Comparison of ENCODE assay signal across 8 cellular contexts in genomic region chr1:111515291-111516007, GRCh38. TPM values are rescaled to one million over a fixed set of nuclear protein-coding genes. Genes with fewer than 3 reads are reported as not detected.
A peak's percentile ranks its signal among the peaks of the same experiment; 100 is the strongest.
DNase-seq lines count a peak whose midpoint lies in the region; ATAC-seq and TF ChIP-seq lines count a peak whose summit lies in the region.

No MANE protein-coding gene starts in this region.

- H3K79me2 ChIP-seq in ACC112 (ENCODE audit: control insufficient read depth, insufficient read depth, low read length, unreplicated experiment), result no peaks in the 10 kb centered on the region

- H3K4me1 ChIP-seq in ACC112 (ENCODE audit: control insufficient read depth, insufficient read depth, low read length, unreplicated experiment), result peaks cover 4% of the 10 kb centered on the region

- ATAC-seq in GM19463 (IDR thresholded peaks at IDR 0.05; ENCODE audit: unreplicated experiment) (peak; percentile 30), esophagus mucosa (peak; percentile 60), omental fat pad (ENCODE audit: low FRiP score) (peak; percentile 66)

- H2AFZ ChIP-seq in ACC112 (ENCODE audit: low read length, unreplicated experiment), result peak overlapping the region; percentile 57

- no peak overlapping the region for H3K27ac ChIP-seq in ACC112 (ENCODE audit: low read depth, low read length)

- H3K4me3 ChIP-seq in ACC112 (ENCODE audit: low read depth, low read length), result peak overlapping the region; percentile 71

- no peaks in the 10 kb centered on the region for H3K27me3 ChIP-seq in ACC112 (ENCODE audit: insufficient read depth, low read length)

- DNase-seq in UCSD-AML1 (lab: John Stamatoyannopoulos, UW; ENCODE audit: unreplicated experiment) (peak; percentile 75), omental fat pad (ENCODE audit: low spot score) (peak; percentile 44), COLO668 (lab: John Stamatoyannopoulos, UW; ENCODE audit: unreplicated experiment) (no peak), NCI-H2029 (lab: John Stamatoyannopoulos, UW) (no peak), H4 (ENCODE audit: low spot score) (no peak)

- no peak for TF ChIP-seq CTCF in omental fat pad (IDR thresholded peaks at IDR 0.05)

- H3K36me3 ChIP-seq in ACC112 (ENCODE audit: insufficient read depth, low read length), result no peaks in the 10 kb centered on the region

RNA-seq across cellular contexts. Expression of gene ADORA3, which starts 12.0 kb away (rescaled TPM):
- total RNA-seq in esophagus mucosa (0.64 TPM), omental fat pad (10 to 100 TPM in 2 of 4 donors, 1 to 10 TPM in 2; 9.2 to 28.5 (median 14.5) TPM)
- total RNA-seq in H4 (2014; rRNA removed; shearing (Covaris generic)), result not detected in 2 replicates

RNA-seq across cellular contexts. Expression of gene TMIGD3, which starts 12.0 kb away (rescaled TPM):
- total RNA-seq in esophagus mucosa (not detected), omental fat pad (10 to 100 TPM in 1 of 4 donors, 1 to 10 TPM in 3; 4.4 to 17.1 (median 5.1) TPM)
- total RNA-seq in H4 (2014; rRNA removed; shearing (Covaris generic)), result not detected in 2 replicates

RNA-seq across cellular contexts. Expression of gene C1orf162, which starts 41.7 kb away (rescaled TPM):
- 1.6 TPM for total RNA-seq in esophagus mucosa
- 100 to 1,000 TPM in 1 of 4 donors, 10 to 100 TPM in 3; 49.5 to 124 (median 67.7) TPM for total RNA-seq in omental fat pad
- total RNA-seq in H4 (2014; rRNA removed; shearing (Covaris generic)), result not detected in 2 replicates

Comparison
In these comparisons a context has a peak if more than half of its experiments do, and no peak if none do; other contexts are left out.
1. DNase-seq: peak in UCSD-AML1 (single experiment) and omental fat pad (single experiment); none in COLO668 (single experiment), NCI-H2029 (single experiment) and H4 (single experiment).
2. RNA of gene C1orf162, which starts 41.7 kb away (total RNA-seq): 49.5 to 124 TPM in omental fat pad; 1.6 TPM in esophagus mucosa (single experiment) and not detected in H4; every median in the first group is over 10 times any median in the second.
3. Peak in every context shown above with its lines, with median percentiles within 50 percentile points of each other: ATAC-seq.